ENCODE assay signal across 8 cellular contexts in the genomic region with DNA sequence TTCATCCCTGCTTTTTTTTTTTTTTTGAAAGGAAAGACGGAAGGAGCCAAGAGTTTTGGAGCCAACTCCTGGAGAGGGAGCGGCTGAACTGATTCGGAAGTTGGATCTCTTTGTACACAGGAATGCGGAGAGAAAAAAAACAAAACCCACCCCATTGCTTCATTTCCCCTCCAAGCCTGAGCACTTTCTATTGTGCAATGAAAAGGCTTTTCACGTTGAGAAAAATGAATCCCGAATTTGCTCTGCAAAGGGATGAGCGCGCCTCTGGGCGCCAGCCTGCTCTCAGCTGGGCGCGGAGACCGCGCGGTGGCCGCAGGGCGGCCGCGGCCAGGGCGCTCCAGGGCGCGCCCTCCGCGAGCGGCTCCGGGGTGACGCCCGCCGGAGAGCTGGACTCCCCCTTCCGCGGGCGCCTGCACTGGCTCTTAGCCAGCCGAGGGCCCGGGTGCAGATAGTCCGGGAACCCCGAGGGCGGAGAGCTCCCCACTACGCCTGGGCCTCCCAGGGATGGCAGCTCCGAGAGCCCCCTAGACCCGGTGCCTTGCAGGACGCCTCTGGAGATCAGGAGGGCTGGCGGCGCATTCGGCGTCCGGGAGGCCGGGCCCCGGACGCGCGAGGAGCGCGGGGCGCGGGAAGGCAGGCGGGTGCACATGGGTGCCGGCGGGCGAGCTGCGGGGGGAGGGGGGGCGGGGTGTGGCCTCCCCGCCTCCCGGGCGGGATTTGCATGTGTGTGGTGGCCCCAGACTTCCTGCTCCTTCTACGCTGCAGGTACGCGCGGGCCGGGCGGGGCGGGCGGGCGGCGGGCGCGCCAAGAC. TPM values are rescaled to one million over a fixed set of nuclear protein-coding genes. Genes with fewer than 3 reads are reported as not detected.
A peak's percentile ranks its signal among the peaks of the same experiment; 100 is the strongest.
DNase-seq lines count a peak whose midpoint lies in the region; ATAC-seq and TF ChIP-seq lines count a peak whose summit lies in the region.

A gene (plus strand): TSS at position 739 of the 812 bp plus-strand sequence. CDS start 281 bp downstream, outside the sequence.

- DNase-seq in GM13976 (ENCODE audit: low spot score) (peak; percentile 97), NCI-H345 (lab: John Stamatoyannopoulos, UW) (peak; percentile 65), middle frontal gyrus (ENCODE audit: extremely low spot score, low spot score) (no peak)
- DNase-seq in activated CD8-positive, alpha-beta T cell treated with anti-CD3 and anti-CD28 coated beads, Interleukin-2, amount 10 ng/mL, durations not matched to agents 7 days and 5 days = peak; percentile 85
- peak; percentile 52 to 56 for DNase-seq in stimulated activated CD8-positive, alpha-beta memory T cell treated with anti-CD3 and anti-CD28 coated beads, Interleukin-7, amount 100 ng/mL, for 48 hours (ENCODE audit: extremely low read depth in 1 of 2, low read depth in 1 of 2)

- in situ Hi-C loops in GM13976 (cut with MboI; ENCODE audit: low sequenced_read_pairs, unreplicated experiment) = no loop called here

- no peak for TF ChIP-seq CTCF in GM13976 (IDR thresholded peaks at IDR 0.05; ENCODE audit: borderline replicate concordance, control extremely low read depth, extremely low read depth, insufficient read depth, missing control alignments)

- H3K4me3 ChIP-seq in endocrine pancreas (ENCODE audit: control insufficient read depth, insufficient read depth, low read length) (peak within 1 kb of the TSS; percentile 58), mucosa of stomach (ENCODE audit: low read length) (peak within 1 kb of the TSS; percentile 87)

- H3K9me3 ChIP-seq in endocrine pancreas (ENCODE audit: control insufficient read depth, low read length) (no peaks in the 10 kb centered on the region), mucosa of stomach (ENCODE audit: control insufficient read depth, low read length) (no peaks in the 10 kb centered on the region)

- H3K27ac Mint-ChIP-seq in activated CD8-positive, alpha-beta T cell treated with anti-CD3 and anti-CD28 coated beads, Interleukin-2, amount 10 ng/mL, durations not matched to agents 7 days and 5 days = peak within 1 kb of the TSS; percentile 95

- peaks cover 60% of the 10 kb centered on the region for H3K4me1 Mint-ChIP-seq in activated CD8-positive, alpha-beta T cell treated with anti-CD3 and anti-CD28 coated beads, Interleukin-2, amount 10 ng/mL, durations not matched to agents 7 days and 5 days (ENCODE audit: low read depth)

- peaks cover 18% of the 10 kb centered on the region for H3K36me3 Mint-ChIP-seq in activated CD8-positive, alpha-beta T cell treated with anti-CD3 and anti-CD28 coated beads, Interleukin-2, amount 10 ng/mL, durations not matched to agents 7 days and 5 days (ENCODE audit: low read depth)

- POLR2A ChIA-PET in activated CD8-positive, alpha-beta T cell treated with anti-CD3 and anti-CD28 coated beads, Interleukin-2, amount 10 ng/mL, durations not matched to agents 7 days and 5 days (lab: Charles Lee) = interaction anchor here (0.6 to 2.1 kb wide), 18 partner anchors 9 to 1493 kb away, joined by 3 to 7 read pairs (median 4); a partner anchor contains a TSS

- CTCF ChIA-PET in activated CD8-positive, alpha-beta T cell treated with anti-CD3 and anti-CD28 coated beads, Interleukin-2, amount 10 ng/mL, durations not matched to agents 7 days and 5 days (lab: Charles Lee) = interaction anchor here (0.8 to 4.1 kb wide), 11 partner anchors 13 to 195 kb away, joined by 3 to 32 read pairs (median 4); a partner anchor contains a TSS

- no peaks in the 10 kb centered on the region for H3K27me3 ChIP-seq in endocrine pancreas (ENCODE audit: control insufficient read depth, insufficient read depth, low read length)
- H3K27me3 ChIP-seq in mucosa of stomach (ENCODE audit: control insufficient read depth, insufficient read depth, low read length) = no peaks in the 10 kb centered on the region

- H3K4me1 ChIP-seq in endocrine pancreas (ENCODE audit: control insufficient read depth, insufficient read depth, low read length) = no peaks in the 10 kb centered on the region
- H3K4me1 ChIP-seq in mucosa of stomach (ENCODE audit: control insufficient read depth, insufficient read depth, low read length) = peaks cover 40% of the 10 kb centered on the region

- peak within 1 kb of the TSS; percentile 96 for H3K4me3 Mint-ChIP-seq in activated CD8-positive, alpha-beta T cell treated with anti-CD3 and anti-CD28 coated beads, Interleukin-2, amount 10 ng/mL, durations not matched to agents 7 days and 5 days

- H3K9ac ChIP-seq in endocrine pancreas (ENCODE audit: control insufficient read depth, insufficient read depth, low read length) (peak within 1 kb of the TSS; percentile 84), mucosa of stomach (ENCODE audit: low read length) (peak within 1 kb of the TSS; percentile 99)

- H3K36me3 ChIP-seq in endocrine pancreas (ENCODE audit: control insufficient read depth, insufficient read depth, low read length) = no peaks in the 10 kb centered on the region
- H3K36me3 ChIP-seq in mucosa of stomach (ENCODE audit: control insufficient read depth, insufficient read depth, low read length) = no peaks in the 10 kb centered on the region

- H3K27me3 Mint-ChIP-seq in activated CD8-positive, alpha-beta T cell treated with anti-CD3 and anti-CD28 coated beads, Interleukin-2, amount 10 ng/mL, durations not matched to agents 7 days and 5 days (ENCODE audit: low read depth) = no peaks in the 10 kb centered on the region

- H3K9me3 Mint-ChIP-seq in activated CD8-positive, alpha-beta T cell treated with anti-CD3 and anti-CD28 coated beads, Interleukin-2, amount 10 ng/mL, durations not matched to agents 7 days and 5 days (ENCODE audit: insufficient read depth) = no peaks in the 10 kb centered on the region

- peak; percentile 70 for ATAC-seq in HG02763 (IDR thresholded peaks at IDR 0.05; ENCODE audit: unreplicated experiment)
- peak; percentile 82 for ATAC-seq in activated CD8-positive, alpha-beta T cell treated with anti-CD3 and anti-CD28 coated beads, Interleukin-2, amount 10 ng/mL, durations not matched to agents 7 days and 5 days

RNA-seq across cellular contexts. Expression of the gene that starts here (rescaled TPM):
- total RNA-seq in activated CD8-positive, alpha-beta T cell treated with anti-CD3 and anti-CD28 coated beads, Interleukin-2, amount 10 ng/mL, durations not matched to agents 7 days and 5 days = 10 to 100 TPM; 57.8 to 59.3 TPM
